2 cellular contexts compared by ENCODE assay signal in genomic region chr1:7534061-7534825, GRCh38.
TF ChIP-seq lines count a peak whose summit lies in the region.

No MANE protein-coding gene starts in this region.

TF ChIP-seq in liver, 16 proteins besides CTCF, POLR2A, EP300 and RAD21:
- TF ChIP-seq MAX (IDR thresholded peaks at IDR 0.05) = no peak
- no peak for TF ChIP-seq FOXA1 (IDR thresholded peaks at IDR 0.05)
- no peak for TF ChIP-seq EGR1 (IDR thresholded peaks at IDR 0.05; ENCODE audit: low read depth in 2 of 2)
- TF ChIP-seq GABPA (IDR thresholded peaks at IDR 0.05 in 1 of 2, conservative IDR thresholded peaks at IDR 0.05 in 1 of 2) = no peak
- no peak for TF ChIP-seq TAF1 (conservative IDR thresholded peaks at IDR 0.05)
- TF ChIP-seq RXRA (IDR thresholded peaks at IDR 0.05) = no peak
TF ChIP-seq in liver: peak in this region for 0.

TF ChIP-seq in GM12891, 5 proteins besides CTCF, POLR2A, EP300 and RAD21:
- TF ChIP-seq TAF1 (IDR thresholded peaks at IDR 0.05; ENCODE audit: low read depth, low read length) (no peak), POLR2AphosphoS5 (IDR thresholded peaks at IDR 0.05; ENCODE audit: low read depth, low read length) (no peak), PAX5 (IDR thresholded peaks at IDR 0.05; ENCODE audit: insufficient read depth, low read length, severe bottlenecking) (no peak), POU2F2 (IDR thresholded peaks at IDR 0.05; ENCODE audit: low read depth, low read length) (no peak), SPI1 (IDR thresholded peaks at IDR 0.05; ENCODE audit: low read depth, low read length) (no peak)
TF ChIP-seq in GM12891: peak in this region for 0.
